In the genomic region with DNA sequence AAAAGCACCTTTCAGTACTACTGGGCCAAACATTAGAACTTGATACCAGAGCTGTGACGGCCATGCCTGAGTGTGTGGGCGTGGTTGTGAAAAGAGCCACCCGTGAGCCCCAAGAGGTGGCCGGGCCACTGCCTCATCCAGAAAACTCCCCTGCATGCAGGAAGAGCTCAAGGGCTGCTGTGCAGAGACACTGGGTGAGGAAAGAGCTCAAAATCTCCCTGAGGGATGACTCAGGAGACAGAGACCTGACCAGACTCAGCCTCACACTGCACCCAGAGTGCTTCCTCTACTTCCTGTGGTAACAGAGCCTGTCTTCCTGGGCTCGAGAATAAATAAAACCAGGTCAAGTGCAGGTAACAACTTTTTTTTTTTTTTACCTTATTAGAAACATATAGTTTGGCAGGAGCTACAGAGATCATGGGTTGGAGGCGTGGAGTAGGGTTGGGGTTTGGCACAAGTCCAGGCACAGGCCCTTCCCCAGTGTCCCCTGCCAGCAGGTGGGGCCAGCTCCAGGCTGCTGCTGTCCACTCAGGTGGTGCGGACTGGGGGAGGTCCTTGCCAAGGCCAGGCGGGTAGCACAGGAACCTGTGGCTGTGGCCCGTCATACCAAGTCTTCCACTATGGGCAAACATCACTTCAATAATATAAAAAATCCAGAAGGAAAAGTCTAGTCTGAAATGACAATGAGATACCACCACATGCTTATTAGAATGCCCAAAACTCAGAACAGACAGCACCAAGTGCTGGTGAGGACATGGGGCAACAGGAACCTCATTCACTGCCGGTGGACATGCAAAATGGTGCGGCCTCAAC, we compare ENCODE assay signal across 1 cellular context.
TF ChIP-seq lines count a peak whose summit lies in the region.

No MANE protein-coding gene starts in this region.

TF ChIP-seq in K562, 482 proteins besides CTCF, POLR2A, EP300 and RAD21 (continued from another document):
- TF ChIP-seq DIDO1 (tag; IDR thresholded peaks at IDR 0.05; ENCODE audit: low read depth), result no peak
- no peak for TF ChIP-seq ARID2 (IDR thresholded peaks at IDR 0.05)
- TF ChIP-seq GABPB1 (CRISPR knock-in tag; IDR thresholded peaks at IDR 0.05), result 0 out of 2 replicates have a peak, but pooled peaks have one; percentile 19
- no peak for TF ChIP-seq XRCC3 (IDR thresholded peaks at IDR 0.05)
- no peak for TF ChIP-seq PCBP2 (IDR thresholded peaks at IDR 0.05; ENCODE audit: low read depth, low read length, poor library complexity, severe bottlenecking)
- TF ChIP-seq, protein P1, sequence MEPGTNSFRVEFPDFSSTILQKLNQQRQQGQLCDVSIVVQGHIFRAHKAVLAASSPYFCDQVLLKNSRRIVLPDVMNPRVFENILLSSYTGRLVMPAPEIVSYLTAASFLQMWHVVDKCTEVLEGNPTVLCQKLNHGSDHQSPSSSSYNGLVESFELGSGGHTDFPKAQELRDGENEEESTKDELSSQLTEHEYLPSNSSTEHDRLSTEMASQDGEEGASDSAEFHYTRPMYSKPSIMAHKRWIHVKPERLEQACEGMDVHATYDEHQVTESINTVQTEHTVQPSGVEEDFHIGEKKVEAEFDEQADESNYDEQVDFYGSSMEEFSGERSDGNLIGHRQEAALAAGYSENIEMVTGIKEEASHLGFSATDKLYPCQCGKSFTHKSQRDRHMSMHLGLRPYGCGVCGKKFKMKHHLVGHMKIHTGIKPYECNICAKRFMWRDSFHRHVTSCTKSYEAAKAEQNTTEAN (CRISPR knock-in tag; IDR thresholded peaks at IDR 0.05), result no peak
- peak; percentile 53; the same call in 1 of the 2 replicates for TF ChIP-seq NFE2 (IDR thresholded peaks at IDR 0.05; ENCODE audit: low read depth)
- TF ChIP-seq ZNF583 (CRISPR knock-in tag; IDR thresholded peaks at IDR 0.05), result no peak
- TF ChIP-seq ETV1 (tag; conservative IDR thresholded peaks at IDR 0.05; ENCODE audit: low read depth), result 0 out of 2 replicates have a peak, but pooled peaks have one; percentile 19
- peak; percentile 58 for TF ChIP-seq EGR1 (conservative IDR thresholded peaks at IDR 0.05)
- 0 out of 2 replicates have a peak, but pooled peaks have one; percentile 6 for TF ChIP-seq MAFG (tag; conservative IDR thresholded peaks at IDR 0.05)
- TF ChIP-seq, protein P2, sequence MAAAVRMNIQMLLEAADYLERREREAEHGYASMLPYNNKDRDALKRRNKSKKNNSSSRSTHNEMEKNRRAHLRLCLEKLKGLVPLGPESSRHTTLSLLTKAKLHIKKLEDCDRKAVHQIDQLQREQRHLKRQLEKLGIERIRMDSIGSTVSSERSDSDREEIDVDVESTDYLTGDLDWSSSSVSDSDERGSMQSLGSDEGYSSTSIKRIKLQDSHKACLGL (CRISPR knock-in tag; IDR thresholded peaks at IDR 0.05; ENCODE audit: borderline replicate concordance, poor library complexity, severe bottlenecking), result no peak
- TF ChIP-seq, protein P3, sequence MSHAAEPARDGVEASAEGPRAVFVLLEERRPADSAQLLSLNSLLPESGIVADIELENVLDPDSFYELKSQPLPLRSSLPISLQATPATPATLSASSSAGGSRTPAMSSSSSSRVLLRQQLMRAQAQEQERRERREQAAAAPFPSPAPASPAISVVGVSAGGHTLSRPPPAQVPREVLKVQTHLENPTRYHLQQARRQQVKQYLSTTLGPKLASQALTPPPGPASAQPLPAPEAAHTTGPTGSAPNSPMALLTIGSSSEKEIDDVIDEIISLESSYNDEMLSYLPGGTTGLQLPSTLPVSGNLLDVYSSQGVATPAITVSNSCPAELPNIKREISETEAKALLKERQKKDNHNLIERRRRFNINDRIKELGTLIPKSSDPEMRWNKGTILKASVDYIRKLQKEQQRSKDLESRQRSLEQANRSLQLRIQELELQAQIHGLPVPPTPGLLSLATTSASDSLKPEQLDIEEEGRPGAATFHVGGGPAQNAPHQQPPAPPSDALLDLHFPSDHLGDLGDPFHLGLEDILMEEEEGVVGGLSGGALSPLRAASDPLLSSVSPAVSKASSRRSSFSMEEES (CRISPR knock-in tag; IDR thresholded peaks at IDR 0.05), result no peak
- peak; percentile 15; the same call in 1 of the 2 replicates for TF ChIP-seq NFIX (CRISPR knock-in tag; IDR thresholded peaks at IDR 0.05; ENCODE audit: low read depth)
- no peak for TF ChIP-seq ETS2 (tag; IDR thresholded peaks at IDR 0.05; ENCODE audit: borderline replicate concordance, poor library complexity, severe bottlenecking)
- TF ChIP-seq, protein P4, sequence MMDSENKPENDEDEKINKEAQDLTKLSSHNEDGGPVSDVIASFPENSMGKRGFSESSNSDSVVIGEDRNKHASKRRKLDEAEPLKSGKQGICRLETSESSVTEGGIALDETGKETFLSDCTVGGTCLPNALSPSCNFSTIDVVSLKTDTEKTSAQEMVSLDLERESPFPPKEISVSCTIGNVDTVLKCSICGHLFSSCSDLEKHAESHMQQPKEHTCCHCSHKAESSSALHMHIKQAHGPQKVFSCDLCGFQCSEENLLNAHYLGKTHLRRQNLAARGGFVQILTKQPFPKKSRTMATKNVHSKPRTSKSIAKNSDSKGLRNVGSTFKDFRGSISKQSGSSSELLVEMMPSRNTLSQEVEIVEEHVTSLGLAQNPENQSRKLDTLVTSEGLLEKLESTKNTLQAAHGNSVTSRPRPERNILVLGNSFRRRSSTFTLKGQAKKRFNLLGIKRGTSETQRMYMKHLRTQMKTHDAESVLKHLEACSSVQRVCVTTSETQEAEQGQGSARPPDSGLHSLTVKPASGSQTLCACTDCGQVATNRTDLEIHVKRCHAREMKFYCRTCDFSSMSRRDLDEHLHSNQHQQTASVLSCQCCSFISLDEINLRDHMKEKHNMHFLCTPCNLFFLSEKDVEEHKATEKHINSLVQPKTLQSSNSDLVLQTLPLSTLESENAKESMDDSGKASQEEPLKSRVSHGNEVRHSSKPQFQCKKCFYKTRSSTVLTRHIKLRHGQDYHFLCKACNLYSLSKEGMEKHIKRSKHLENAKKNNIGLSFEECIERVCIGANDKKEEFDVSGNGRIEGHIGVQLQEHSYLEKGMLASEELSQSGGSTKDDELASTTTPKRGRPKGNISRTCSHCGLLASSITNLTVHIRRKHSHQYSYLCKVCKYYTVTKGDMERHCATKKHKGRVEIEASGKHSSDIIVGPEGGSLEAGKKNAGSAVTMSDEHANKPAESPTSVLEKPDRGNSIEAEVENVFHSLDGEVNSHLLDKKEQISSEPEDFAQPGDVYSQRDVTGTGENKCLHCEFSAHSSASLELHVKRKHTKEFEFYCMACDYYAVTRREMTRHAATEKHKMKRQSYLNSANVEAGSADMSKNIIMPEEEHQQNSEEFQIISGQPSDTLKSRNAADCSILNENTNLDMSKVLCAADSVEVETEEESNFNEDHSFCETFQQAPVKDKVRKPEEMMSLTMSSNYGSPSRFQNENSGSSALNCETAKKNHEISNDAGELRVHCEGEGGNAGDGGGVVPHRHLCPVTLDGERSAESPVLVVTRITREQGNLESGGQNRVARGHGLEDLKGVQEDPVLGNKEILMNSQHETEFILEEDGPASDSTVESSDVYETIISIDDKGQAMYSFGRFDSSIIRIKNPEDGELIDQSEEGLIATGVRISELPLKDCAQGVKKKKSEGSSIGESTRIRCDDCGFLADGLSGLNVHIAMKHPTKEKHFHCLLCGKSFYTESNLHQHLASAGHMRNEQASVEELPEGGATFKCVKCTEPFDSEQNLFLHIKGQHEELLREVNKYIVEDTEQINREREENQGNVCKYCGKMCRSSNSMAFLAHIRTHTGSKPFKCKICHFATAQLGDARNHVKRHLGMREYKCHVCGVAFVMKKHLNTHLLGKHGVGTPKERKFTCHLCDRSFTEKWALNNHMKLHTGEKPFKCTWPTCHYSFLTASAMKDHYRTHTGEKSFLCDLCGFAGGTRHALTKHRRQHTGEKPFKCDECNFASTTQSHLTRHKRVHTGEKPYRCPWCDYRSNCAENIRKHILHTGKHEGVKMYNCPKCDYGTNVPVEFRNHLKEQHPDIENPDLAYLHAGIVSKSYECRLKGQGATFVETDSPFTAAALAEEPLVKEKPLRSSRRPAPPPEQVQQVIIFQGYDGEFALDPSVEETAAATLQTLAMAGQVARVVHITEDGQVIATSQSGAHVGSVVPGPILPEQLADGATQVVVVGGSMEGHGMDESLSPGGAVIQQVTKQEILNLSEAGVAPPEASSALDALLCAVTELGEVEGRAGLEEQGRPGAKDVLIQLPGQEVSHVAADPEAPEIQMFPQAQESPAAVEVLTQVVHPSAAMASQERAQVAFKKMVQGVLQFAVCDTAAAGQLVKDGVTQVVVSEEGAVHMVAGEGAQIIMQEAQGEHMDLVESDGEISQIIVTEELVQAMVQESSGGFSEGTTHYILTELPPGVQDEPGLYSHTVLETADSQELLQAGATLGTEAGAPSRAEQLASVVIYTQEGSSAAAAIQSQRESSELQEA (IDR thresholded peaks at IDR 0.05; ENCODE audit: low read depth), result no peak
- no peak for TF ChIP-seq ELF4 (CRISPR knock-in tag; IDR thresholded peaks at IDR 0.05)
- no peak for TF ChIP-seq KAT8 (IDR thresholded peaks at IDR 0.05; ENCODE audit: low read depth)
- TF ChIP-seq PCBP1 (IDR thresholded peaks at IDR 0.05; ENCODE audit: low read depth, low read length, poor library complexity, severe bottlenecking), result no peak
- TF ChIP-seq MAFK (IDR thresholded peaks at IDR 0.05; ENCODE audit: low read length), result peak; percentile 42; the same call in 1 of the 2 replicates
- no peak for TF ChIP-seq ZNF41 (CRISPR knock-in tag; conservative IDR thresholded peaks at IDR 0.05)
- TF ChIP-seq, protein P5, sequence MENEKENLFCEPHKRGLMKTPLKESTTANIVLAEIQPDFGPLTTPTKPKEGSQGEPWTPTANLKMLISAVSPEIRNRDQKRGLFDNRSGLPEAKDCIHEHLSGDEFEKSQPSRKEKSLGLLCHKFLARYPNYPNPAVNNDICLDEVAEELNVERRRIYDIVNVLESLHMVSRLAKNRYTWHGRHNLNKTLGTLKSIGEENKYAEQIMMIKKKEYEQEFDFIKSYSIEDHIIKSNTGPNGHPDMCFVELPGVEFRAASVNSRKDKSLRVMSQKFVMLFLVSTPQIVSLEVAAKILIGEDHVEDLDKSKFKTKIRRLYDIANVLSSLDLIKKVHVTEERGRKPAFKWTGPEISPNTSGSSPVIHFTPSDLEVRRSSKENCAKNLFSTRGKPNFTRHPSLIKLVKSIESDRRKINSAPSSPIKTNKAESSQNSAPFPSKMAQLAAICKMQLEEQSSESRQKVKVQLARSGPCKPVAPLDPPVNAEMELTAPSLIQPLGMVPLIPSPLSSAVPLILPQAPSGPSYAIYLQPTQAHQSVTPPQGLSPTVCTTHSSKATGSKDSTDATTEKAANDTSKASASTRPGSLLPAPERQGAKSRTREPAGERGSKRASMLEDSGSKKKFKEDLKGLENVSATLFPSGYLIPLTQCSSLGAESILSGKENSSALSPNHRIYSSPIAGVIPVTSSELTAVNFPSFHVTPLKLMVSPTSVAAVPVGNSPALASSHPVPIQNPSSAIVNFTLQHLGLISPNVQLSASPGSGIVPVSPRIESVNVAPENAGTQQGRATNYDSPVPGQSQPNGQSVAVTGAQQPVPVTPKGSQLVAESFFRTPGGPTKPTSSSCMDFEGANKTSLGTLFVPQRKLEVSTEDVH (IDR thresholded peaks at IDR 0.05; ENCODE audit: low read depth, partially characterized antibody), result no peak
- TF ChIP-seq SPI1 (IDR thresholded peaks at IDR 0.05; ENCODE audit: borderline replicate concordance, low read depth, low read length), result no peak
- TF ChIP-seq, protein P6, sequence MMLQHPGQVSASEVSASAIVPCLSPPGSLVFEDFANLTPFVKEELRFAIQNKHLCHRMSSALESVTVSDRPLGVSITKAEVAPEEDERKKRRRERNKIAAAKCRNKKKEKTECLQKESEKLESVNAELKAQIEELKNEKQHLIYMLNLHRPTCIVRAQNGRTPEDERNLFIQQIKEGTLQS (IDR thresholded peaks at IDR 0.05), result peak; percentile 52; the same call in 1 of the 2 replicates
- TF ChIP-seq, protein P6 (CRISPR knock-in tag; conservative IDR thresholded peaks at IDR 0.05), result no peak
- TF ChIP-seq CREM (IDR thresholded peaks at IDR 0.05; ENCODE audit: low read depth), result 0 out of 2 replicates have a peak, but pooled peaks have one; percentile 3
- TF ChIP-seq, protein P7, sequence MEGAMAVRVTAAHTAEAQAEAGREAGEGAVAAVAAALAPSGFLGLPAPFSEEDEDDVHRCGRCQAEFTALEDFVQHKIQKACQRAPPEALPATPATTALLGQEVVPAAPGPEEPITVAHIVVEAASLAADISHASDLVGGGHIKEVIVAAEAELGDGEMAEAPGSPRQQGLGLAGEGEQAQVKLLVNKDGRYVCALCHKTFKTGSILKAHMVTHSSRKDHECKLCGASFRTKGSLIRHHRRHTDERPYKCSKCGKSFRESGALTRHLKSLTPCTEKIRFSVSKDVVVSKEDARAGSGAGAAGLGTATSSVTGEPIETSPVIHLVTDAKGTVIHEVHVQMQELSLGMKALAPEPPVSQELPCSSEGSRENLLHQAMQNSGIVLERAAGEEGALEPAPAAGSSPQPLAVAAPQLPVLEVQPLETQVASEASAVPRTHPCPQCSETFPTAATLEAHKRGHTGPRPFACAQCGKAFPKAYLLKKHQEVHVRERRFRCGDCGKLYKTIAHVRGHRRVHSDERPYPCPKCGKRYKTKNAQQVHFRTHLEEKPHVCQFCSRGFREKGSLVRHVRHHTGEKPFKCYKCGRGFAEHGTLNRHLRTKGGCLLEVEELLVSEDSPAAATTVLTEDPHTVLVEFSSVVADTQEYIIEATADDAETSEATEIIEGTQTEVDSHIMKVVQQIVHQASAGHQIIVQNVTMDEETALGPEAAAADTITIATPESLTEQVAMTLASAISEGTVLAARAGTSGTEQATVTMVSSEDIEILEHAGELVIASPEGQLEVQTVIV (CRISPR knock-in tag; IDR thresholded peaks at IDR 0.05; ENCODE audit: borderline replicate concordance), result no peak
- no peak for TF ChIP-seq ZNF121 (CRISPR knock-in tag; conservative IDR thresholded peaks at IDR 0.05)
- TF ChIP-seq, protein P8, sequence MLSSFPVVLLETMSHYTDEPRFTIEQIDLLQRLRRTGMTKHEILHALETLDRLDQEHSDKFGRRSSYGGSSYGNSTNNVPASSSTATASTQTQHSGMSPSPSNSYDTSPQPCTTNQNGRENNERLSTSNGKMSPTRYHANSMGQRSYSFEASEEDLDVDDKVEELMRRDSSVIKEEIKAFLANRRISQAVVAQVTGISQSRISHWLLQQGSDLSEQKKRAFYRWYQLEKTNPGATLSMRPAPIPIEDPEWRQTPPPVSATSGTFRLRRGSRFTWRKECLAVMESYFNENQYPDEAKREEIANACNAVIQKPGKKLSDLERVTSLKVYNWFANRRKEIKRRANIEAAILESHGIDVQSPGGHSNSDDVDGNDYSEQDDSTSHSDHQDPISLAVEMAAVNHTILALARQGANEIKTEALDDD (IDR thresholded peaks at IDR 0.05), result no peak
- TF ChIP-seq MED1 (CRISPR knock-in tag; IDR thresholded peaks at IDR 0.05; ENCODE audit: borderline replicate concordance), result no peak
- peak; percentile 55; the same call in 1 of the 2 replicates for TF ChIP-seq FOSL1 (tag; conservative IDR thresholded peaks at IDR 0.05)
